Comparison of ENCODE assay signal across 8 cellular contexts in the genomic region with DNA sequence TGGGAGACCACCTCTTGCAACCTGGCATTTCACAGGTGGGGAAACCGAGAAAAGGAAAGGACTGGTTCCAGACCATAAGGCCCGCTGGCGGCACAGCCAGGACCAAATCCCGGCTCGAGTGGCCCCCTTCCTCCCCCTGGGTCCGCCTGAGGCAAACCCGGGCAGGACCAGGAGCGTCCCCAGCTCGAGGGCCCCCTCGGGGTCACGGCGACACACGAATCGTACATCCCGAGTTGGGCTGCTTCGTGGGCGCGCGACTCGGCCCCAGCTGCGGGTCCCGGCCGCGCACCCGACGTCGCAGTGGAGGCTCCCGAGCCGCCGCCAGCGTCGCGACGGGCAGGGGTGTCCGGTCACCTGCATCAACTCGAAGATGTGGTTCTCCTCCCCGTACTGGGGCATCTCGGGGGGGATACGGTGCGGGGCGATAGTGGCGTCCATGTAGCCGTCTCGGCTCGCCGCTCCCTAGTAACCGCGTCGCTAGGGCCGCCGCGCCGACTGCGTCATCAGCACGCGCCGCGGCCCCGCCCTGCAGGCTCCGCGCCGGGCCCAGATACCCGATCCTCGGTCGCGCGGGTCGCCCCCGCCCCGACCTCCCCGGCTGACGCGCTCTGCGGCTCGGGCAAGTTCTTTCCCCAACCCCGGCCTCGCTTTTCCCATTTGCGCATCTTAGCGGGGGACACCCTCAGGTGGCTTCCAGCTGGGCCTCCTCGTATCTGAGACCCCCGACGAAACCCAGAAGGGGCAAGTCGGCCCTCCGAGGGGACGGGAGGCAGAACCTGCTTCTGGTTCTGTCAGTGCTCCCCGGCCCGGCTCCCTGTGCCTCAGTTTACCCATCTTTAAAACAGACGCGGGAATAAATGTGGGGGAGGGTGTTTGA. TPM values are rescaled to one million over a fixed set of nuclear protein-coding genes. Genes with fewer than 3 reads are reported as not detected.
DNase-seq lines count a peak whose midpoint lies in the region; ATAC-seq and TF ChIP-seq lines count a peak whose summit lies in the region.

A gene with protein sequence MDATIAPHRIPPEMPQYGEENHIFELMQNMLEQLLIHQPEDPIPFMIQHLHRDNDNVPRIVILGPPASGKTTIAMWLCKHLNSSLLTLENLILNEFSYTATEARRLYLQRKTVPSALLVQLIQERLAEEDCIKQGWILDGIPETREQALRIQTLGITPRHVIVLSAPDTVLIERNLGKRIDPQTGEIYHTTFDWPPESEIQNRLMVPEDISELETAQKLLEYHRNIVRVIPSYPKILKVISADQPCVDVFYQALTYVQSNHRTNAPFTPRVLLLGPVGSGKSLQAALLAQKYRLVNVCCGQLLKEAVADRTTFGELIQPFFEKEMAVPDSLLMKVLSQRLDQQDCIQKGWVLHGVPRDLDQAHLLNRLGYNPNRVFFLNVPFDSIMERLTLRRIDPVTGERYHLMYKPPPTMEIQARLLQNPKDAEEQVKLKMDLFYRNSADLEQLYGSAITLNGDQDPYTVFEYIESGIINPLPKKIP (minus strand): TSS at position 467 of the 877 bp plus-strand sequence. CDS start 29 bp downstream, at position 438.

- H3K27me3 ChIP-seq in CD4-positive, alpha-beta memory T cell (ENCODE audit: insufficient read depth, low read length): no peaks in the 10 kb centered on the region
- no peaks in the 10 kb centered on the region for H3K27me3 ChIP-seq in tibial nerve

- DNase-seq in CD4-positive, alpha-beta memory T cell: peak; percentile 68 to 82 (median 79)
- DNase-seq in KG1 (lab: John Stamatoyannopoulos, UW): peak; percentile 74
- peak; percentile 47 for DNase-seq in SW480 (ENCODE audit: low spot score)
- peak; percentile 51 for DNase-seq in amniotic epithelial cell (ENCODE audit: low read depth)
- peak; percentile 79 for DNase-seq in left cardiac atrium
- DNase-seq in posterior cingulate gyrus: peak; percentile 42 to 96 (median 64)
- peak; percentile 43 to 52 for DNase-seq in tibial nerve (ENCODE audit: low spot score in 2 of 2)

- H3K27ac Mint-ChIP-seq in CD4-positive, alpha-beta memory T cell: peak within 1 kb of the TSS; percentile 83 to 94 (median 86)

- peaks cover 12% of the 10 kb centered on the region for H3K4me1 ChIP-seq in CD4-positive, alpha-beta memory T cell (ENCODE audit: insufficient read depth, low read length)
- H3K4me1 ChIP-seq in tibial nerve: peaks cover 0 to 26% (median 3%) of the 10 kb centered on the region in 4 donors

- TF ChIP-seq POLR2A in tibial nerve (IDR thresholded peaks at IDR 0.05): no peak

- H3K27ac ChIP-seq in CD4-positive, alpha-beta memory T cell (ENCODE audit: low read depth, low read length): peak within 1 kb of the TSS; percentile 70
- H3K27ac ChIP-seq in tibial nerve: peak within 1 kb of the TSS; percentile 76 to 93 (median 86)

- H3K36me3 Mint-ChIP-seq in CD4-positive, alpha-beta memory T cell: peaks cover 0 to 3% of the 10 kb centered on the region in 2 donors

- no peaks in the 10 kb centered on the region for H3K9me3 Mint-ChIP-seq in CD4-positive, alpha-beta memory T cell

- ATAC-seq in GM19455 (IDR thresholded peaks at IDR 0.05; ENCODE audit: unreplicated experiment): peak; percentile 78
- ATAC-seq in left cardiac atrium: peak; percentile 94 to 95

- peak within 1 kb of the TSS; percentile 83 to 91 (median 85) for H3K4me3 Mint-ChIP-seq in CD4-positive, alpha-beta memory T cell

- intact Hi-C loops in CD4-positive, alpha-beta memory T cell (cut with micrococcal nuclease): loop anchor here (2.0 kb wide), 1 partner anchor 67 kb away; a partner anchor contains a TSS
- intact Hi-C loops in left cardiac atrium (cut with DNase I): no loop called here
- intact Hi-C loops in posterior cingulate gyrus (cut with DNase I): no loop called here

- peak within 1 kb of the TSS; percentile 73 to 98 for H3K4me3 ChIP-seq in CD4-positive, alpha-beta memory T cell (ENCODE audit: low read length in 2 of 2)
- H3K4me3 ChIP-seq in tibial nerve: peak within 1 kb of the TSS; percentile 77 to 95 (median 92)

- CTCF ChIA-PET in CD4-positive, alpha-beta memory T cell (lab: Charles Lee; ENCODE audit: partially characterized antibody): interaction anchor here (1.0 to 2.0 kb wide), 6 partner anchors 22 to 66 kb away, joined by 3 to 10 read pairs (median 4); a partner anchor contains a TSS

- peak in 1 of 2 donors; percentile 59 for TF ChIP-seq EP300 in tibial nerve (IDR thresholded peaks at IDR 0.05)

- no peaks in the 10 kb centered on the region for H3K36me3 ChIP-seq in CD4-positive, alpha-beta memory T cell (ENCODE audit: insufficient read depth, low read length)
- H3K36me3 ChIP-seq in tibial nerve: peaks cover 0 to 10% (median 0%) of the 10 kb centered on the region in 3 donors

- peaks cover 8 to 17% (median 12%) of the 10 kb centered on the region in 4 donors for H3K4me1 Mint-ChIP-seq in CD4-positive, alpha-beta memory T cell

- H3K9me3 ChIP-seq in CD4-positive, alpha-beta memory T cell (ENCODE audit: control insufficient read depth in 1 of 2, low read length in 2 of 2): no peaks in the 10 kb centered on the region
- no peaks in the 10 kb centered on the region for H3K9me3 ChIP-seq in tibial nerve

- 1% methylated on average over 20 to 43 of the region's 89 CpGs for WGBS in tibial nerve, 2 donors

- POLR2A ChIA-PET in CD4-positive, alpha-beta memory T cell (lab: Charles Lee; ENCODE audit: partially characterized antibody): interaction anchor here (0.7 to 2.7 kb wide), 5 partner anchors 31 to 470 kb away, joined by 3 to 22 read pairs (median 4); a partner anchor contains a TSS

- H3K27me3 Mint-ChIP-seq in CD4-positive, alpha-beta memory T cell: peaks cover 0 to 1% of the 10 kb centered on the region in 2 donors

- peak in 1 of 5 experiments; percentile 9 for TF ChIP-seq CTCF in tibial nerve (IDR thresholded peaks at IDR 0.05)

RNA-seq across cellular contexts. Expression of the gene that starts here (rescaled TPM):
- total RNA-seq in CD4-positive, alpha-beta memory T cell: under 1 TPM in 1 of 2 experiments, not detected in 1; 0.28 TPM
- polyA plus RNA-seq in CD4-positive, alpha-beta memory T cell: not detected
- total RNA-seq in left cardiac atrium: under 1 TPM; 0.18 to 0.32 TPM
- 1 to 10 TPM in 2 of 4 donors, under 1 TPM in 2; 0.30 to 4.3 (median 1.7) TPM for total RNA-seq in tibial nerve

Comparison
In these comparisons a context has a peak if more than half of its experiments do, and no peak if none do; other contexts are left out.
1. Peak in every context shown above with its lines: DNase-seq, ATAC-seq, H3K4me3 ChIP-seq and H3K27ac ChIP-seq.
2. Peak in DNase-seq, H3K4me3 ChIP-seq and H3K27ac ChIP-seq in CD4-positive, alpha-beta memory T cell; RNA of the gene not detected or under 1 TPM.
3. Peak in DNase-seq and ATAC-seq in left cardiac atrium; RNA of the gene not detected or under 1 TPM.